In the genomic region with DNA sequence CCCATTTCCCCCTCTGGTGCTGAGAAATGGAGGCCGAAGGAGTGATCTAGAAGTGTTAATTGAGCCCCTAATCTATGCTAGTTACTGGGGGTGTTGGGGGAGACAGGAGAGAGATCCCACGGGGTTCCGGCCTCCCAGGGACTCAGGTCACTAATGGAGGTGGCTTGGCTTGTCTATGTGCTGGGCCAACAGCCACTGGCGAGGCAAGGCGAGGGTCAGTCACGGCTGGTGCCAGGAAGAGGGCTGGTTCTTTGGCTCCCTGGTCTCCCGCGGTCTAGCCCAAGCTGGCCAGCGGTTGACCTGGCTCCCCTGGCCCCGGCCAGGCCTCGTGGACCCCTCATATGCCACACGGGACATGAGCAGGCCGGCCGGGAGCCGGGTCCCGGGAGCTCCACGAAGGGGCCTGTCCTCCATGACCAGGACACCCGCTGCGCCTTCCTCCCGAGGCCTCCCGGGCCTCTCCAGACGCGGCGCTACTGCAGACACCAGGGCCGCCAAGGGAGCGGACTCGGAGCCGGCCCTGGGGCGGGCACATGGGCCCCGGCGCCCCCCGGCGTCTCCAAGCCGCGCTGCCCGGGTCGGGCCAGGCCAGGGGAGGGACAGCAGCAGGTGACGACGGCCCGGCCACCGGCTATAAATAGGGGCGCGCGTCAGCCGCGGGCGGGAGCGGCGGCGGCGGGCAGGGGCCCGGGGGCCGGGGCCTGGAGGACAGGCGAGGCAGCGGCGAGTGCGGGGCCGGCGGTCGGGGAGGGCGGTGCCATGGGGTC, we compare ENCODE assay signal across 1 cellular context.
TF ChIP-seq lines count a peak whose summit lies in the region.

Gene ALPK3, plus strand, starts transcription at position 663 of the 767 bp plus-strand sequence. Its CDS starts 97 bp downstream, at position 760.

TF ChIP-seq in GM12891, 5 proteins besides CTCF, POLR2A, EP300 and RAD21:
- TF ChIP-seq TAF1 (IDR thresholded peaks at IDR 0.05; ENCODE audit: low read depth, low read length) (no peak), SPI1 (IDR thresholded peaks at IDR 0.05; ENCODE audit: low read depth, low read length) (no peak), POU2F2 (IDR thresholded peaks at IDR 0.05; ENCODE audit: low read depth, low read length) (no peak), PAX5 (IDR thresholded peaks at IDR 0.05; ENCODE audit: insufficient read depth, low read length, severe bottlenecking) (no peak), POLR2AphosphoS5 (IDR thresholded peaks at IDR 0.05; ENCODE audit: low read depth, low read length) (no peak)
